12 cellular contexts compared by ENCODE assay signal in the genomic region with DNA sequence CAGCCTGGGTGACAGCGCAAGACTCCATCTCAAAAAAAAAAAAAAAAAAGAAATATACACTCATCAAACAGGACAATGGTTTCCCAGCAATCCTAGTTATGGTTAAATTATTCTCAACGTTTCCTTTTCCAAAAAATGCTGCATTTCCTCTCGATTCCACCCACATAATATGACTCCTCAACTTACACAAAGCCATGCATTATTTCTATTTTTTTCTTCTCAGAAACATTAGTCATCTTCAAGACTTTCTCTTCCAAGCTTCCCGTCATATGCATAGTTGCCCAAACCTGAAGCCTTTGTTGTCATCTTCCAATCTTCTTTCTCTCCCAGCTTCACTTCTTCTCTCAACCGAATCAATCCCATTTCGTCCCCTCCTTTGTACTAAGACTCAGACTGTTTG.
"Had no signal": no experiment of that assay in that cellular context is flagged by ENCODE, and none has a peak within 500 bp of the region (broad histone marks: within the 10 kb centered on the region; RNA-seq: fewer than 3 reads in every experiment).

No MANE protein-coding gene starts in this region.

- ATAC-seq: activated CD8-positive, alpha-beta memory T cell treated with anti-CD3 and anti-CD28 coated beads, Interleukin-2, amount 10 ng/mL, durations not matched to agents 7 days and 5 days; activated T-cell treated with anti-CD3 and anti-CD28 coated beads, Interleukin-2, amount 50 U/mL, for 4 hours; left lung; natural killer cell; right cardiac atrium had no signal

- DNase-seq: activated CD4-positive, alpha-beta T cell treated with anti-CD3 and anti-CD28 coated beads, Interleukin-2, amount 50 U/mL, for 4 hours; activated CD4-positive, CD25-positive, alpha-beta regulatory T cell treated with anti-CD3 and anti-CD28 coated beads, Interleukin-2, amount 50 U/mL, for 72 hours; activated CD8-positive, alpha-beta memory T cell treated with anti-CD3 and anti-CD28 coated beads, Interleukin-2, amount 10 ng/mL, durations not matched to agents 7 days and 5 days; activated T-cell treated with anti-CD3 and anti-CD28 coated beads, Interleukin-2, amount 50 U/mL, for 4 hours; central memory CD4-positive, alpha-beta T cell; cortex of kidney; effector memory CD4-positive, alpha-beta T cell; immature natural killer cell; left lung; natural killer cell; nucleus accumbens; right cardiac atrium had no signal
